ENCODE assay signal across 1 cellular context in genomic region chr3:194768586-194768985, GRCh38.
TF ChIP-seq lines count a peak whose summit lies in the region.

No MANE protein-coding gene starts in this region.

TF ChIP-seq in HepG2, 621 proteins besides CTCF, POLR2A, EP300 and RAD21 (continued from another document):
- TF ChIP-seq PATZ1 (CRISPR knock-in tag; IDR thresholded peaks at IDR 0.05): no peak
- no peak for TF ChIP-seq HHEX (CRISPR knock-in tag; IDR thresholded peaks at IDR 0.05)
- TF ChIP-seq SOX13 (IDR thresholded peaks at IDR 0.05): no peak
- TF ChIP-seq SOX13 (CRISPR knock-in tag; conservative IDR thresholded peaks at IDR 0.05 in 1 of 2, IDR thresholded peaks at IDR 0.05 in 1 of 2): no peak
- no peak for TF ChIP-seq MZF1 (CRISPR knock-in tag; IDR thresholded peaks at IDR 0.05; ENCODE audit: borderline replicate concordance)
- TF ChIP-seq ZNF784 (CRISPR knock-in tag; IDR thresholded peaks at IDR 0.05; ENCODE audit: borderline replicate concordance): no peak
- no peak for TF ChIP-seq CBX5 (CRISPR knock-in tag; IDR thresholded peaks at IDR 0.05; ENCODE audit: borderline replicate concordance)
- TF ChIP-seq ZSCAN21 (CRISPR knock-in tag; IDR thresholded peaks at IDR 0.05; ENCODE audit: borderline replicate concordance): no peak
- TF ChIP-seq ISX (CRISPR knock-in tag; conservative IDR thresholded peaks at IDR 0.05): no peak
- no peak for TF ChIP-seq PHF8 (CRISPR knock-in tag; IDR thresholded peaks at IDR 0.05)
TF ChIP-seq in HepG2: peak in this region for 0.
